Comparison of ENCODE assay signal across 7 cellular contexts in the genomic region with DNA sequence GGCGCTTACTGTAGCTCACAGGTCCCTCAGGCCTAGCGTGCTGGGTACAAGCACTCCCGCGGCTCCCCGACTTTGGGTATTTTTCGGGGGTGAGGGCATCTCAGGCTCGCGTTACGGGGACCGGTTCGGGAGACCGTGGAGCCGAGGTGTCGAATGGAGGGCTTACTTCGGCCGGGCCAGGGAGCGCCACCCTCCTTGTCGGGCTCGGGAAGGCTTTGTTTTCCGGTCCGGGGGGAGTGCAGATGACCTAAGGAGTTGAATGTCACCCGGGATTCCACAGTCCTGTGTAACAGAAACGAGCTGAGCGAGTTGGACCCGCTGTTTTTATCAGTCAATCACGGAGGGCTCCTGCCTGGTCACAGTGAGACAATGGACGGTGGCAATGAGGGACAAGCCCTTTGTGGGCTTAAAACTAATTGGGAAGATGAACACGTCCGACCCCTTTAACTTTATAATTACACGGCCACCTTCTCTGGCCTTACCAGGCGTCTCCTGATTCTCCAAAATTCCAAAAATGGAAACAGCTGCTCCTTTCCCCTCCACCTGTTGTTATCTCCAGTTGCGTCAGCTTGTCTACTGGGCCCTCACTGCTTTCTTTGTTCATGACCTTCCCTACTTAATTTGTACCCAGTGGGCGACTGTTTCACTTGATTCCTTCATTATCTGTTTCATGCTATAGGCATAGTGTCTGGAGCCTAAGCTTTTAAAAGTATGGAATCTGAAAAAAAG. TPM values are rescaled to one million over a fixed set of nuclear protein-coding genes. Genes with fewer than 3 reads are reported as not detected.
A peak's percentile ranks its signal among the peaks of the same experiment; 100 is the strongest.
DNase-seq lines count a peak whose midpoint lies in the region; ATAC-seq and TF ChIP-seq lines count a peak whose summit lies in the region.

No MANE protein-coding gene starts in this region.

- CTCF ChIA-PET in IMR-90 (lab: Yijun Ruan, JAX): interaction anchor here (1.0 kb wide), 1 partner anchor 45 kb away, joined by 3 read pairs; no protein-coding TSS in a partner anchor

- intact Hi-C loops in IMR-90 (cut with micrococcal nuclease) (loop anchor here (1.0 kb wide), 1 partner anchor 162 kb away; no protein-coding TSS in a partner anchor), mucosa of descending colon (cut with DNase I, micrococcal nuclease) (loop anchor here in 1 of 2 donors (10.0 kb wide), 1 partner anchor 162 kb away; no protein-coding TSS in a partner anchor)

- H3K36me3 ChIP-seq in IMR-90 (ENCODE audit: control insufficient read depth, insufficient read depth, low read length): peaks cover 4% of the 10 kb centered on the region; the same call in 1 of the 2 replicates
- no peaks in the 10 kb centered on the region for H3K36me3 ChIP-seq in adipocyte (ENCODE audit: control insufficient read depth, insufficient read depth, low read length, severe bottlenecking)
- H3K36me3 ChIP-seq in subcutaneous abdominal adipose tissue (ENCODE audit: control insufficient read depth in 5 of 5, insufficient read depth in 5 of 5, low read length in 5 of 5): no peaks in the 10 kb centered on the region
- H3K36me3 ChIP-seq in mucosa of descending colon (ENCODE audit: low read depth): no peaks in the 10 kb centered on the region

- peaks cover 0 to 4% (median 3%) of the 10 kb centered on the region in 3 donors for H3K27me3 Mint-ChIP-seq in immature natural killer cell (ENCODE audit: low read depth in 3 of 3)

- in situ Hi-C loops in IMR-90 (cut with MboI; ENCODE audit: low sequenced_read_pairs): loop anchor here (10.0 kb wide), 1 partner anchor 48 kb away; no protein-coding TSS in a partner anchor

- H2BK15ac ChIP-seq in IMR-90 (ENCODE audit: low read depth, low read length): peak overlapping the region; percentile 58; the same call in 1 of the 3 replicates

- H3K14ac ChIP-seq in IMR-90 (replicated peaks; ENCODE audit: low read depth, low read length): peak overlapping the region; percentile 30

- TF ChIP-seq POLR2A in IMR-90 (IDR thresholded peaks at IDR 0.05; ENCODE audit: low read depth, low read length): no peak

- ATAC-seq in IMR-90 (ENCODE audit: low read depth): no peak
- ATAC-seq in mucosa of descending colon: no peak
- ATAC-seq in HG02885 (IDR thresholded peaks at IDR 0.05; ENCODE audit: poor library complexity, unreplicated experiment): no peak

- no peaks in the 10 kb centered on the region for H3K9me3 Mint-ChIP-seq in immature natural killer cell

- H4K20me1 ChIP-seq in IMR-90 (ENCODE audit: insufficient read depth, low read length): no peaks in the 10 kb centered on the region

- peak overlapping the region; percentile 99 for H2AFZ ChIP-seq in IMR-90 (replicated peaks; ENCODE audit: low read length, poor library complexity)

- no peak for TF ChIP-seq RAD21 in IMR-90 (IDR thresholded peaks at IDR 0.05; ENCODE audit: low read length)

- no TSS peak for BruUV-seq in IMR-90 (replicated peaks; lab: Mats Ljungman, UMichigan)

- no peak overlapping the region for H2BK20ac ChIP-seq in IMR-90 (ENCODE audit: low read depth, low read length)

- peak overlapping the region; percentile 16 for H3K56ac ChIP-seq in IMR-90 (ENCODE audit: extremely low read depth, insufficient read depth, low read length)

- H3K23ac ChIP-seq in IMR-90 (ENCODE audit: low read depth, low read length): peak overlapping the region; percentile 10; the same call in 1 of the 2 replicates

- H3K4me3 ChIP-seq in IMR-90 (ENCODE audit: insufficient read depth, low read depth, low read length): peak overlapping the region; percentile 68
- H3K4me3 ChIP-seq in adipocyte (ENCODE audit: low read length): peak overlapping the region; percentile 91
- H3K4me3 ChIP-seq in subcutaneous abdominal adipose tissue (ENCODE audit: low read depth in 1 of 5, low read length in 5 of 5): peak overlapping the region; percentile 88 to 97 (median 94)
- H3K4me3 ChIP-seq in mucosa of descending colon: no peak overlapping the region

- H3K4me1 ChIP-seq in IMR-90 (ENCODE audit: control insufficient read depth, insufficient read depth, low read length) (peaks cover 8% of the 10 kb centered on the region; the same call in 1 of the 2 replicates), adipocyte (ENCODE audit: control insufficient read depth, insufficient read depth, low read length) (peaks cover 9% of the 10 kb centered on the region), subcutaneous abdominal adipose tissue (ENCODE audit: control insufficient read depth in 5 of 5, insufficient read depth in 5 of 5, low read length in 5 of 5) (peaks cover 0 to 15% (median 13%) of the 10 kb centered on the region in 5 donors), mucosa of descending colon (ENCODE audit: low read depth) (no peaks in the 10 kb centered on the region)

- H3K9me3 ChIP-seq in IMR-90 (ENCODE audit: control insufficient read depth, insufficient read depth, low read length): no peaks in the 10 kb centered on the region
- no peaks in the 10 kb centered on the region for H3K9me3 ChIP-seq in adipocyte (ENCODE audit: control insufficient read depth, low read length)
- H3K9me3 ChIP-seq in subcutaneous abdominal adipose tissue (ENCODE audit: control insufficient read depth in 5 of 5, low read length in 5 of 5): no peaks in the 10 kb centered on the region
- no peaks in the 10 kb centered on the region for H3K9me3 ChIP-seq in mucosa of descending colon

- H3K36me3 Mint-ChIP-seq in immature natural killer cell: peaks cover 0 to 4% (median 0%) of the 10 kb centered on the region in 3 donors

- peak overlapping the region; percentile 48; the same call in 1 of the 2 replicates for H2AK5ac ChIP-seq in IMR-90 (ENCODE audit: low read depth, low read length)

- H4K91ac ChIP-seq in IMR-90 (ENCODE audit: insufficient read depth, low read depth, low read length): peak overlapping the region; percentile 77

- H3K9ac ChIP-seq in IMR-90 (ENCODE audit: low read depth, low read length): peak overlapping the region; percentile 29; the same call in 1 of the 2 replicates
- H3K9ac ChIP-seq in adipocyte (ENCODE audit: low read length): peak overlapping the region; percentile 90
- peak overlapping the region; percentile 49 to 96 (median 92) for H3K9ac ChIP-seq in subcutaneous abdominal adipose tissue (ENCODE audit: low read length in 5 of 5)

- DNase-seq in IMR-90 (no peak), adipocyte (ENCODE audit: low read depth) (no peak), immature natural killer cell (no peak), mucosa of descending colon (no peak)
- no peak for DNase-seq in effector CD4-positive, alpha-beta T cell

- no peak for TF ChIP-seq CTCF in IMR-90 (conservative IDR thresholded peaks at IDR 0.05; ENCODE audit: low read depth, low read length)
- TF ChIP-seq CTCF in mucosa of descending colon (IDR thresholded peaks at IDR 0.05): no peak

- POLR2A ChIA-PET in IMR-90 (lab: Charles Lee; ENCODE audit: unreplicated experiment): no interaction called here

- H3K4me1 Mint-ChIP-seq in immature natural killer cell: peaks cover 13 to 22% of the 10 kb centered on the region in 2 donors

- peak overlapping the region; percentile 62 for H2BK120ac ChIP-seq in IMR-90 (ENCODE audit: low read depth, low read length)

- H3K27ac ChIP-seq in IMR-90 (ENCODE audit: insufficient read depth, low read length): peak overlapping the region; percentile 39
- peak overlapping the region; percentile 92 for H3K27ac ChIP-seq in subcutaneous abdominal adipose tissue (ENCODE audit: low read depth, low read length)

- H3K4me2 ChIP-seq in IMR-90 (ENCODE audit: low read depth, low read length): peak overlapping the region; percentile 64

- peak overlapping the region in 3 of 6 donors; percentile 11 to 73 (median 55) for H3K27ac Mint-ChIP-seq in immature natural killer cell

- peaks cover 3% of the 10 kb centered on the region; the same call in 1 of the 2 replicates for H3K9me1 ChIP-seq in IMR-90 (ENCODE audit: insufficient read depth, low read length)

- peak overlapping the region; percentile 81 for H3K4ac ChIP-seq in IMR-90 (ENCODE audit: low read depth, low read length)

- H3K27me3 ChIP-seq in IMR-90 (ENCODE audit: control insufficient read depth, insufficient read depth, low read length) (peaks cover 3% of the 10 kb centered on the region), adipocyte (replicated peaks; ENCODE audit: control insufficient read depth, insufficient read depth, low read length) (peaks cover 4% of the 10 kb centered on the region), subcutaneous abdominal adipose tissue (ENCODE audit: control insufficient read depth in 5 of 5, insufficient read depth in 4 of 5, low read length in 5 of 5) (peaks cover 0 to 2% (median 0%) of the 10 kb centered on the region in 5 donors)

- peak overlapping the region; percentile 96 to 99 for H4K8ac ChIP-seq in IMR-90 (ENCODE audit: low read depth in 2 of 2, low read length in 2 of 2)

- H2AK9ac ChIP-seq in IMR-90 (replicated peaks; ENCODE audit: low read depth, low read length, poor library complexity): peak overlapping the region; percentile 91

- peak overlapping the region; percentile 70 for H4K5ac ChIP-seq in IMR-90 (ENCODE audit: low read depth, low read length)

- peak overlapping the region; percentile 33; the same call in 1 of the 2 replicates for H3K18ac ChIP-seq in IMR-90 (ENCODE audit: low read depth, low read length)

- peak overlapping the region; percentile 80 to 89 (median 86) for H3K4me3 Mint-ChIP-seq in immature natural killer cell

- no peak overlapping the region for H2BK5ac ChIP-seq in IMR-90 (ENCODE audit: low read depth, low read length, poor library complexity, severe bottlenecking)

- H3K79me1 ChIP-seq in IMR-90 (ENCODE audit: low read depth in 1 of 2, low read length in 2 of 2): peaks cover 0 to 9% of the 10 kb centered on the region in 2 experiments; a peak in 1 of 4 replicates

- 21% methylated on average over 22 of the region's 33 CpGs; no CpG with 5 or more reads in 1 of the 2 experiments for WGBS in IMR-90 (ENCODE audit: extremely low coverage in 2 of 2, insufficient read length in 1 of 2), 2 experiments

- dilution Hi-C loops in IMR-90 (cut with HindIII; ENCODE audit: low sequenced_read_pairs, unreplicated experiment): no loop called here

TF ChIP-seq in IMR-90, 13 proteins besides CTCF, POLR2A, EP300 and RAD21 (continues in another document):
- TF ChIP-seq RCOR1 (IDR thresholded peaks at IDR 0.05; ENCODE audit: insufficient replicate concordance, low read length) (no peak), CEBPB (IDR thresholded peaks at IDR 0.05; ENCODE audit: low read depth, low read length) (no peak), MAFK (IDR thresholded peaks at IDR 0.05; ENCODE audit: low read depth, low read length) (no peak), SMC3 (IDR thresholded peaks at IDR 0.05; ENCODE audit: low read depth, low read length) (no peak), BHLHE40 (IDR thresholded peaks at IDR 0.05; ENCODE audit: low read depth, low read length) (no peak), MAZ (IDR thresholded peaks at IDR 0.05; ENCODE audit: borderline replicate concordance, low read depth, low read length) (no peak)

RNA-seq across cellular contexts. Expression of a gene that starts 0.9 kb away (rescaled TPM):
- 1.7 and 2.0 TPM in 2 replicates for total RNA-seq in IMR-90 (2012; rRNA removed)
- 4.1 and 5.1 TPM in 2 replicates for polyA plus RNA-seq in IMR-90 (2012; rRNA removed)
- 2.1 and 2.9 TPM in 2 replicates for polyA plus RNA-seq in IMR-90 (2012; cell fraction: cytosol; rRNA removed)
- polyA plus RNA-seq in IMR-90 (2012; cell fraction: nucleus; rRNA removed; ENCODE audit: low replicate concordance): 19.8 and 36.5 TPM in 2 replicates
- polyA plus RNA-seq in immature natural killer cell: not detected
- 1 to 10 TPM; 2.0 to 2.9 (median 2.5) TPM for total RNA-seq in mucosa of descending colon

Comparison
In these comparisons a context has a peak if more than half of its experiments do, and no peak if none do; other contexts are left out.
1. H3K9ac ChIP-seq: peak in every context shown above with its lines; median percentile 92 in subcutaneous abdominal adipose tissue; 90 in adipocyte; 29 in IMR-90.